Comparison of ENCODE assay signal across 26 cellular contexts in the genomic region with DNA sequence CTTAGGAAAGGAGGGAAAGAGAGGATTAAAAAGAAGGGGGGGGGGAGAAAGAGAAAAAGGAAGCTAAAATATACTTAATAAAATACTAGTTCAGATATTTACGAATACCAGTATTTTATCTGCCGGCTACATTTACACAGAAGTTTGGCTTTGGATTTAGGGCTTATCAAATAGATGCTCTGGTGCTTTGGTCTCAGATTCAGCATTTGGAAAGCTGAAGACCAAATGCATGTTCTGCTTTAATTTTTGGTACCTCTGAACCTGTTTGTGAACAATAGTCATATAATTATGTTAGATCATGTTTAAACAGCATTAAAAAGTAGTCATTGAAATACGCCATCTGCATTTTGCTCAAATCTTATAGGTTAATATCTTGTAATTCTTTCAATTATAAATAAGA.
"Had no signal": no experiment of that assay in that cellular context is flagged by ENCODE, and none has a peak within 500 bp of the region (broad histone marks: within the 10 kb centered on the region; RNA-seq: fewer than 3 reads in every experiment).

No MANE protein-coding gene starts in this region.

- H3K4me3 ChIP-seq: colonic mucosa, coronary artery, dorsolateral prefrontal cortex, esophagus muscularis mucosa, esophagus squamous epithelium, gastrocnemius medialis, gastroesophageal sphincter, heart left ventricle, heart right ventricle had no signal

- H3K9me3 ChIP-seq: colonic mucosa, esophagus muscularis mucosa, esophagus squamous epithelium, gastrocnemius medialis, gastroesophageal sphincter had no signal

- DNase-seq: colonic mucosa; cortex of kidney; dermis blood vessel endothelial cell; dorsolateral prefrontal cortex; effector CD4-positive, alpha-beta T cell; effector CD8-positive, alpha-beta T cell; effector memory CD4-positive, alpha-beta T cell; effector memory CD8-positive, alpha-beta T cell; endodermal cell; erythroblast; esophagus squamous epithelium; foreskin fibroblast; foreskin keratinocyte; foreskin melanocyte; gastrocnemius medialis; glutamatergic neuron; head of caudate nucleus; heart left ventricle; heart right ventricle had no signal

- H3K4me1 ChIP-seq: colonic mucosa, esophagus muscularis mucosa, esophagus squamous epithelium, foreskin keratinocyte, gastrocnemius medialis, gastroesophageal sphincter, heart left ventricle, heart right ventricle had no signal

- ATAC-seq: effector memory CD8-positive, alpha-beta T cell; esophagus mucosa; foreskin keratinocyte; gastrocnemius medialis; gastroesophageal sphincter; heart left ventricle; heart right ventricle had no signal

- H3K27ac ChIP-seq: colonic mucosa, coronary artery, dorsolateral prefrontal cortex, epithelial cell of prostate, esophagus muscularis mucosa, esophagus squamous epithelium, foreskin keratinocyte, gastrocnemius medialis, gastroesophageal sphincter, heart left ventricle, heart right ventricle had no signal

- H3K27me3 ChIP-seq: colonic mucosa, dorsolateral prefrontal cortex, esophagus muscularis mucosa, esophagus squamous epithelium, foreskin keratinocyte, gastrocnemius medialis, gastroesophageal sphincter, heart left ventricle, heart right ventricle had no signal

- H3K36me3 ChIP-seq: colonic mucosa, esophagus muscularis mucosa, esophagus squamous epithelium, gastrocnemius medialis, gastroesophageal sphincter, heart left ventricle, heart right ventricle had no signal

- FAIRE-seq: colon, endothelial cell of umbilical vein had no signal
